ENCODE assay signal across 11 cellular contexts in the genomic region with DNA sequence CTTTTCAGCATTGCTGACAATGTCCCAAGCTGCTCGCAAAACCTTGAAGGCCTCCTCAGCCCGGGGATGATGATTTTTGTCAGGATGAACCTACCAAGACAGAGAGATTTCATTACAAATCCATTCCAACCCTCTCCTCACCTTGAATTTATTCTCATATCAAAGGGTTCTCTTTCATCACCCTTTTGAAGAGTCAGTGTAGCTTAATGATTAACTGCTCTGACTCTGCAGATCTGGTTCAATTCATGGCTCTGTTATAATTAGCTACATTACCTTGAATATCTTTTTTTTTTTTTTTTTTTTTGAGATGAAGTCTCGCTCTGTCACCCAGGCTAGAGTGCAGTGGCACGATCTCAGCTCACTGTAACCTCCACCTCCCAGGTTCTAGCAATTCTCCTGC. TPM values are rescaled to one million over a fixed set of nuclear protein-coding genes. Genes with fewer than 3 reads are reported as not detected.
A peak's percentile ranks its signal among the peaks of the same experiment; 100 is the strongest.
DNase-seq lines count a peak whose midpoint lies in the region; ATAC-seq and TF ChIP-seq lines count a peak whose summit lies in the region.
"Had no signal": no experiment of that assay in that cellular context is flagged by ENCODE, and none has a peak within 500 bp of the region (broad histone marks: within the 10 kb centered on the region; RNA-seq: fewer than 3 reads in every experiment).

No MANE protein-coding gene starts in this region.

- POLR2A ChIA-PET in activated B cell treated with CpG ODN at 0.5 μM for 24 hours (lab: Charles Lee): interaction anchor here (0.5 to 1.3 kb wide), 3 partner anchors 78 to 547 kb away, joined by 3 read pairs; no protein-coding TSS in a partner anchor

- H3K4me3 Mint-ChIP-seq in activated naive CD4-positive, alpha-beta T cell treated with anti-CD3 and anti-CD28 coated beads, Interleukin-2, amount 50 U/mL, for 24 hours: no peak overlapping the region
- no peak overlapping the region for H3K4me3 Mint-ChIP-seq in activated B cell treated with CpG ODN at 0.5 μM for 24 hours
- no peak overlapping the region for H3K4me3 Mint-ChIP-seq in stimulated activated naive B cell treated with anti-CD40 and anti-IgM and Interleukin-4, amounts not matched to agents 10 μg/mL and 1 μg/mL and 100 μg/mL, for 72 hours

- no peak for DNase-seq in activated naive CD4-positive, alpha-beta T cell (lab: John Stamatoyannopoulos, UW)
- DNase-seq in activated B cell treated with CpG ODN at 0.5 μM for 24 hours: no peak
- DNase-seq in kidney tubule cell (ENCODE audit: low spot score): peak; percentile 65
- no peak for DNase-seq in stimulated activated naive B cell treated with anti-CD40 and anti-IgM and Interleukin-4, amounts not matched to agents 10 μg/mL and 1 μg/mL and 100 μg/mL, for 72 hours
- DNase-seq in NCI-H510A (lab: John Stamatoyannopoulos, UW): no peak
- no peak for DNase-seq in Right ventricle myocardium inferior (ENCODE audit: missing footprints)
- DNase-seq in NOMO-1 (lab: John Stamatoyannopoulos, UW; ENCODE audit: unreplicated experiment in 2 of 2): no peak
- DNase-seq: MM.1S, NCI-H2029 treated with DMSO at 0.1 percent for 48 hours, SHP77 had no signal

- H3K36me3 Mint-ChIP-seq in activated naive CD4-positive, alpha-beta T cell treated with anti-CD3 and anti-CD28 coated beads, Interleukin-2, amount 50 U/mL, for 24 hours: peaks cover 9% of the 10 kb centered on the region
- peaks cover 61% of the 10 kb centered on the region for H3K36me3 Mint-ChIP-seq in activated B cell treated with CpG ODN at 0.5 μM for 24 hours (ENCODE audit: low read depth)
- peaks cover 36 to 50% of the 10 kb centered on the region in 2 donors for H3K36me3 Mint-ChIP-seq in stimulated activated naive B cell treated with anti-CD40 and anti-IgM and Interleukin-4, amounts not matched to agents 10 μg/mL and 1 μg/mL and 100 μg/mL, for 72 hours

- H3K4me1 Mint-ChIP-seq in activated naive CD4-positive, alpha-beta T cell treated with anti-CD3 and anti-CD28 coated beads, Interleukin-2, amount 50 U/mL, for 24 hours: peaks cover 57% of the 10 kb centered on the region
- H3K4me1 Mint-ChIP-seq in activated B cell treated with CpG ODN at 0.5 μM for 24 hours: peaks cover 34% of the 10 kb centered on the region
- H3K4me1 Mint-ChIP-seq in stimulated activated naive B cell treated with anti-CD40 and anti-IgM and Interleukin-4, amounts not matched to agents 10 μg/mL and 1 μg/mL and 100 μg/mL, for 72 hours: peaks cover 30 to 69% of the 10 kb centered on the region in 2 donors

- H3K27me3 Mint-ChIP-seq in activated naive CD4-positive, alpha-beta T cell treated with anti-CD3 and anti-CD28 coated beads, Interleukin-2, amount 50 U/mL, for 24 hours: no peaks in the 10 kb centered on the region
- H3K27me3 Mint-ChIP-seq in activated B cell treated with CpG ODN at 0.5 μM for 24 hours: no peaks in the 10 kb centered on the region
- H3K27me3 Mint-ChIP-seq in stimulated activated naive B cell treated with anti-CD40 and anti-IgM and Interleukin-4, amounts not matched to agents 10 μg/mL and 1 μg/mL and 100 μg/mL, for 72 hours: no peaks in the 10 kb centered on the region

- no peaks in the 10 kb centered on the region for H3K9me3 Mint-ChIP-seq in activated naive CD4-positive, alpha-beta T cell treated with anti-CD3 and anti-CD28 coated beads, Interleukin-2, amount 50 U/mL, for 24 hours
- H3K9me3 Mint-ChIP-seq in activated B cell treated with CpG ODN at 0.5 μM for 24 hours: no peaks in the 10 kb centered on the region
- no peaks in the 10 kb centered on the region for H3K9me3 Mint-ChIP-seq in stimulated activated naive B cell treated with anti-CD40 and anti-IgM and Interleukin-4, amounts not matched to agents 10 μg/mL and 1 μg/mL and 100 μg/mL, for 72 hours

- TF ChIP-seq CTCF in activated B cell treated with CpG ODN at 0.5 μM for 24 hours (IDR thresholded peaks at IDR 0.05): no peak

- H3K27ac Mint-ChIP-seq in activated naive CD4-positive, alpha-beta T cell treated with anti-CD3 and anti-CD28 coated beads, Interleukin-2, amount 50 U/mL, for 24 hours: peak overlapping the region; percentile 73
- peak overlapping the region; percentile 75 for H3K27ac Mint-ChIP-seq in activated B cell treated with CpG ODN at 0.5 μM for 24 hours
- peak overlapping the region; percentile 42 for H3K27ac Mint-ChIP-seq in stimulated activated naive B cell treated with anti-CD40 and anti-IgM and Interleukin-4, amounts not matched to agents 10 μg/mL and 1 μg/mL and 100 μg/mL, for 72 hours

- no peak for ATAC-seq in activated B cell treated with CpG ODN at 0.5 μM for 24 hours (ENCODE audit: low read depth)
- ATAC-seq in stimulated activated naive B cell treated with anti-CD40 and anti-IgM and Interleukin-4, amounts not matched to agents 10 μg/mL and 1 μg/mL and 100 μg/mL, for 72 hours (replicated peaks): no peak
- ATAC-seq in Right ventricle myocardium inferior: no peak

- CTCF ChIA-PET in activated B cell treated with CpG ODN at 0.5 μM for 24 hours (lab: Charles Lee): interaction anchor here (1.4 kb wide), 1 partner anchor 85 kb away, joined by 4 read pairs; no protein-coding TSS in a partner anchor

- intact Hi-C loops in activated B cell treated with CpG ODN at 0.5 μM for 24 hours (cut with micrococcal nuclease) (no loop called here), Right ventricle myocardium inferior (cut with DNase I) (no loop called here)

RNA-seq across cellular contexts. Expression of a gene that starts 5.6 kb away (rescaled TPM):
- total RNA-seq in activated B cell treated with CpG ODN at 0.5 μM for 24 hours (68.0 and 70.9 TPM in 2 replicates), Right ventricle myocardium inferior (17.3 TPM)

RNA-seq across cellular contexts. Expression of a gene that starts 5.9 kb away (rescaled TPM):
- total RNA-seq in activated B cell treated with CpG ODN at 0.5 μM for 24 hours (53.6 and 58.7 TPM in 2 replicates), Right ventricle myocardium inferior (50.2 TPM)

RNA-seq across cellular contexts. Expression of a gene that starts 6.0 kb away (rescaled TPM):
- total RNA-seq in activated B cell treated with CpG ODN at 0.5 μM for 24 hours (34.2 and 37.4 TPM in 2 replicates), Right ventricle myocardium inferior (18.3 TPM)

RNA-seq across cellular contexts. Expression of a gene that starts 19.3 kb away (rescaled TPM):
- total RNA-seq in activated B cell treated with CpG ODN at 0.5 μM for 24 hours (0.31 TPM in 1 of 2 replicates, not detected in the other), Right ventricle myocardium inferior (2.9 TPM)
